Comparison of ENCODE assay signal across 15 cellular contexts in the genomic region with DNA sequence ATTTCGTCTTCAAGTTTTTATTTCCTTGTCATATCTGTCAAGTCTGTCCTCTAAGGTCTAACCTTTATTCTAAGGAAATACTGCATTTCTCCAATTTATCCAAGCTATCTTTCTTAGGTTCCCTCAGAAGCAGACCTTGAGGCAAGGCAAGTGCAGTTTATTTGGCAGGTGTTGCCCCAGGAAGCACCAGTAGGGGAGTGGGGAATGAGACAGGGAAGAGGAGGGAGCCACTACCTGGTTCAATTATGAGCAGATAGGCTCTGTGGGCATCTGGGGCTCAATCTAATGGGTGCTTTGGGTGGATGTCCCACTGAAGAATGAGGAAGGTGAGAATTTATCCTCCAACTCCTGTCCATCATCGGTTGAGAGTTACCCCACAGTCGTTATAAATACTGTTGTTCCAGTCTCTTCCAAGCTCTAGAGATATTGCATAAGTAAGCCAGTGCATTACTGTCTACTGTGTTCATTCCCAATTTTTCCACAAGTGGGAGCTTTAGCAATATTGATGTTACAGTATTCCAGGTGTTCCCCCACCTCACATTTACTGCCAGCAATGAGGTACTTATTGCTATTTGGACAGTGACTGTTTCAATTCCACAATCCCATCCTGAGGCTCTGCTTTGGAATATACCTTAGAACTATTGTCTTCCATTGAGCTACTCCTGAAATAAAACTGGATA.
DNase-seq lines count a peak whose midpoint lies in the region; ATAC-seq and TF ChIP-seq lines count a peak whose summit lies in the region.
"Had no signal": no experiment of that assay in that cellular context is flagged by ENCODE, and none has a peak within 500 bp of the region (broad histone marks: within the 10 kb centered on the region; RNA-seq: fewer than 3 reads in every experiment).

No MANE protein-coding gene starts in this region.

- no peak overlapping the region for H3K27ac ChIP-seq in cardiac muscle cell
- H3K27ac ChIP-seq: esophagus muscularis mucosa had no signal

- no peak for ATAC-seq in left ventricle myocardium superior
- ATAC-seq: activated T-helper 17 cell treated with anti-CD3 and anti-CD28 coated beads, Interleukin-2, amount 50 U/mL, for 72 hours; stimulated activated naive B cell treated with anti-CD40 and anti-IgM and Interleukin-4, amounts not matched to agents 10 μg/mL and 1 μg/mL and 100 μg/mL, for 72 hours had no signal

- no peaks in the 10 kb centered on the region for H3K27me3 ChIP-seq in cardiac muscle cell
- H3K27me3 ChIP-seq: esophagus muscularis mucosa had no signal

- TF ChIP-seq CTCF in cardiac muscle cell (IDR thresholded peaks at IDR 0.05; ENCODE audit: low read depth, low read length) (peak; percentile 15), choroid plexus epithelial cell (conservative IDR thresholded peaks at IDR 0.05; ENCODE audit: low read depth, low read length) (peak; percentile 21)

- no peak overlapping the region for H3K4me3 ChIP-seq in cardiac muscle cell
- H3K4me3 ChIP-seq in choroid plexus epithelial cell (ENCODE audit: low read depth, low read length) = no peak overlapping the region
- H3K4me3 ChIP-seq: esophagus muscularis mucosa had no signal

- no peaks in the 10 kb centered on the region for H3K4me1 ChIP-seq in cardiac muscle cell (ENCODE audit: low read depth)
- H3K4me1 ChIP-seq: esophagus muscularis mucosa had no signal

- DNase-seq in cardiac muscle cell (ENCODE audit: low read depth in 1 of 2, low spot score in 1 of 2) = peak in 1 of 2 donors; percentile 2
- DNase-seq in left ventricle myocardium superior = no peak
- DNase-seq in NCI-H460 (ENCODE audit: extremely low read depth, low read depth) = peak; percentile 1
- DNase-seq in choroid plexus epithelial cell (ENCODE audit: low read depth) = peak; percentile 8
- DNase-seq in stromal cell of bone marrow (ENCODE audit: low read depth) = peak; percentile 1
- DNase-seq in H4 (ENCODE audit: low spot score) = no peak
- DNase-seq in dedifferentiated amniotic fluid mesenchymal stem cell (ENCODE audit: extremely low spot score) = no peak
- DNase-seq in HUDEP-2 (lab: John Stamatoyannopoulos, UW; ENCODE audit: unreplicated experiment in 76 of 76) = no peak
- DNase-seq: activated CD4-positive, alpha-beta T cell treated with anti-CD3 and anti-CD28 coated beads for 4 hours; caudate nucleus; NCI-H69; stimulated activated CD4-positive, alpha-beta T cell treated with anti-CD3 and anti-CD28 coated beads, Interleukin-4, amount 100 ng/mL, for 1 hour; stimulated activated naive B cell treated with anti-CD40 and anti-IgM and Interleukin-4, amounts not matched to agents 10 μg/mL and 1 μg/mL and 100 μg/mL, for 72 hours had no signal

- intact Hi-C loops in left ventricle myocardium superior (cut with micrococcal nuclease) = no loop called here

- no peaks in the 10 kb centered on the region for H3K9me3 ChIP-seq in cardiac muscle cell (ENCODE audit: low read depth)
- H3K9me3 ChIP-seq: esophagus muscularis mucosa had no signal

- H3K36me3 ChIP-seq in cardiac muscle cell = no peaks in the 10 kb centered on the region
- H3K36me3 ChIP-seq: esophagus muscularis mucosa had no signal

Comparison
In these comparisons a context has a peak if more than half of its experiments do, and no peak if none do; other contexts are left out.
1. DNase-seq: peak in NCI-H460 (single experiment), choroid plexus epithelial cell (single experiment) and stromal cell of bone marrow (single experiment); none in left ventricle myocardium superior (single experiment), H4 (single experiment), dedifferentiated amniotic fluid mesenchymal stem cell (single experiment) and HUDEP-2 (0 of 76).